ENCODE assay signal across 21 cellular contexts in the genomic region with DNA sequence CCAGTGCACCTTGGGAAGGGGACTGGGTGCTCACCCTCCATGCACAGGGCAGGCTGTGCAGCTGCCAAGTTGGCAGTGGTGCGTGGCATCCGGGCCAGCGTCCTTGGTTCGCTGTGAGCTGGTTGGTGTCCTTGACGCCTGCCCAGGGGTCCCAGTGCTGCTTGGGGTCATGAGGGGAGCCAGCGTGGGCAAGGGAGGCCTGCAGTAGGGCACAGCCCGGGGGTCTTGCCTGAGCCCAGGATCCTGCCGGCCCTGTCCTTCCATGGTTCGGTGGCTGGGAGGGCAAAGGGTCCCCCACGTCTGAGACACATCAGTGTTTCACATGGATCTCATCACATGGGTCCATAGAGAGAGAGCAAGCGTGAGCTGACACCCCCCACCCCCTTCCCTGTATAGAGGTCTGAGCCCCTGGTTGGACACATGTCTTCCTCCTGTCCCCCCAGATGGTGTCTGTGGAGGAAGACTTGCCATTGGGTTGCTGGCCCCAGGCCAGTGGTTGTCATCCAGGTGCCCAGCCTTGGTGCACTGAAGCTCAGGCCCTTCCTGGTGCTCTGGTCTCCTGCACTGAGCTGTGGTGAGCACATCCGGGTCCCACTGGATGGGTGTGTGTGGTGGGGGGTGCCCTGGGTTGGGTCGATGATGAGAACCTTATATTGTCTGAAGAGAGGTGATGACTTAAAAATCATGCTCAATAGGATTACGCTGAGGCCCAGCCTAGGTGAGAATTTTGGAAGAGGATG.
"Had no signal": no experiment of that assay in that cellular context is flagged by ENCODE, and none has a peak within 500 bp of the region (broad histone marks: within the 10 kb centered on the region; RNA-seq: fewer than 3 reads in every experiment).

No MANE protein-coding gene starts in this region.

- ATAC-seq: foreskin keratinocyte; left lung; naive thymus-derived CD4-positive, alpha-beta T cell; pancreas; sciatic nerve had no signal

- H3K4me3 ChIP-seq: cardiac muscle cell, colonic mucosa, left lung, pancreas, prostate gland, stomach, thoracic aorta, transverse colon had no signal

- H3K27ac ChIP-seq: cardiac muscle cell, colonic mucosa, foreskin keratinocyte, left lung, pancreas, prostate gland, stomach, thoracic aorta, transverse colon had no signal

- H3K27me3 ChIP-seq: cardiac muscle cell, colonic mucosa, foreskin keratinocyte, left lung, pancreas, stomach, transverse colon had no signal

- DNase-seq: cerebellar nuclear complex; colonic mucosa; dermis blood vessel endothelial cell; endodermal cell; erythroblast; foreskin keratinocyte; hippocampal formation; mammary epithelial cell; naive thymus-derived CD4-positive, alpha-beta T cell; nucleus accumbens; stimulated activated CD4-positive, alpha-beta T cell treated with anti-CD3 and anti-CD28 coated beads, Interleukin-2, amount 100 ng/mL, for 24 hours; stimulated activated naive CD4-positive, alpha-beta T cell; stomach; substantia nigra; transverse colon had no signal

- H3K36me3 ChIP-seq: cardiac muscle cell, colonic mucosa, left lung, pancreas, prostate gland, stomach, thoracic aorta, transverse colon had no signal

- H3K4me1 ChIP-seq: colonic mucosa, foreskin keratinocyte, left lung, pancreas, prostate gland, stomach, transverse colon had no signal

- H3K9me3 ChIP-seq: colonic mucosa, pancreas, prostate gland had no signal
